9 cellular contexts compared by ENCODE assay signal in the genomic region with DNA sequence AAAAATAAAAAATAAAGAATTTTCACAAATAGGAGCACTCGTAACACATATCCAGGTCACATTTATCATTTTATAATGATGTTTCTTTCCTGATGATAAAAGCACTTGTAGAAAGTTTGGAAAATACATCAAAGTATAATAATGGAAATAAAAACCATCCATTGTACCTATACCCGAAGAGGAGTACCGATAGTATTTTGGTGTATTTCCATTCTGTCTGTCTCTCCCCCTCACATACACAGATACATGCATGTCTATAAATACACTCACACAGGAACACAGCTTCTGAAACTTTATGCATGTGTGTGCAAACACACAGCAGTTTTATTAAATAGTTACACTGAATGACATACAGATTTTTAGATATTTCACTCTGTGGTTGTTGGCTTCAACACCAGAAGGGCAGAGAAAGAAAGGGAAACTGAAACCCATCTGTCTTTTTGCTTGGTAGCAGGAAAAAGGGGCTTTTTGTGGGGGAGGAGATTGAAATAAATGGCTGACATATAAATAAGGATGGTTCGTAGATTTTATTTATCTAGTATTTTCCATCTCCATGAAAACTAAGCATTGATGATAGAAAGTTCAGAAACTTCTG.
DNase-seq lines count a peak whose midpoint lies in the region; TF ChIP-seq lines count a peak whose summit lies in the region.
"Had no signal": no experiment of that assay in that cellular context is flagged by ENCODE, and none has a peak within 500 bp of the region (broad histone marks: within the 10 kb centered on the region; RNA-seq: fewer than 3 reads in every experiment).

No MANE protein-coding gene starts in this region.

- H3K9me2 ChIP-seq in MM.1S (replicated peaks; ENCODE audit: insufficient read depth, low read length), result no peaks in the 10 kb centered on the region

- peaks cover 9 to 33% of the 10 kb centered on the region in 2 donors for H3K36me3 Mint-ChIP-seq in CD14-positive monocyte

- peak overlapping the region; percentile 89 for H3K27ac ChIP-seq in MM.1S (ENCODE audit: low read length)

- H4K20me1 ChIP-seq in MM.1S (ENCODE audit: insufficient read depth, low read length), result no peaks in the 10 kb centered on the region

- peaks cover 25% of the 10 kb centered on the region for H3K4me1 ChIP-seq in MM.1S (ENCODE audit: low read length)
- H3K4me1 ChIP-seq in HAP-1, result peaks cover 5% of the 10 kb centered on the region

- DNase-seq in CD14-positive monocyte (ENCODE audit: low spot score) (no peak), GM20000 (ENCODE audit: low spot score) (peak; percentile 35), MM.1S (peak; percentile 93), fibroblast of peridontal ligament (ENCODE audit: extremely low read depth) (peak; percentile 48), HAP-1 (ENCODE audit: low spot score in 2 of 2) (no peak), SW 1271 (lab: John Stamatoyannopoulos, UW) (no peak), NCI-H1048 (lab: John Stamatoyannopoulos, UW) (no peak), NK-92 (lab: John Stamatoyannopoulos, UW; ENCODE audit: unreplicated experiment) (no peak)

- H3K9me3 Mint-ChIP-seq in CD14-positive monocyte, result no peaks in the 10 kb centered on the region

- H3K36me3 ChIP-seq in MM.1S (replicated peaks; ENCODE audit: insufficient read depth, low read length) (no peaks in the 10 kb centered on the region), HAP-1 (replicated peaks) (no peaks in the 10 kb centered on the region)
- H3K36me3 ChIP-seq: cardiac muscle cell had no signal

- H3K9me3 ChIP-seq in MM.1S (replicated peaks; ENCODE audit: insufficient read depth, low read length) (no peaks in the 10 kb centered on the region), HAP-1 (no peaks in the 10 kb centered on the region)

- in situ Hi-C loops in HAP-1 (cut with MboI; ENCODE audit: low sequenced_read_pairs), result no loop called here

- no peak for TF ChIP-seq CTCF in CD14-positive monocyte (IDR thresholded peaks at IDR 0.05)
- no peak for TF ChIP-seq CTCF in GM20000 (IDR thresholded peaks at IDR 0.05; ENCODE audit: extremely low read depth, missing control alignments)
- no peak for TF ChIP-seq CTCF in MM.1S (IDR thresholded peaks at IDR 0.05; ENCODE audit: low read length)

- H3K4me1 Mint-ChIP-seq in CD14-positive monocyte, result peaks cover 34% of the 10 kb centered on the region

- H3K27ac Mint-ChIP-seq in CD14-positive monocyte, result peak overlapping the region; percentile 72 to 92 (median 87)

- H3K27me3 ChIP-seq in MM.1S (replicated peaks; ENCODE audit: insufficient read depth, low read length) (no peaks in the 10 kb centered on the region), HAP-1 (ENCODE audit: low read depth) (no peaks in the 10 kb centered on the region)
- H3K27me3 ChIP-seq: cardiac muscle cell had no signal

- peak overlapping the region; percentile 74 for H2AFZ ChIP-seq in MM.1S (ENCODE audit: low read length)

- H3K4me3 ChIP-seq in MM.1S (ENCODE audit: low read length) (peak overlapping the region; percentile 61), HAP-1 (no peak overlapping the region)
- H3K4me3 ChIP-seq: cardiac muscle cell had no signal

- peak overlapping the region; percentile 67 to 68 for H3K4me3 Mint-ChIP-seq in CD14-positive monocyte

- intact Hi-C loops in CD14-positive monocyte (cut with micrococcal nuclease), result loop anchor here in 1 of 2 donors (5.0 kb wide), 1 partner anchor 115 kb away; the partner anchor contains the start of gene LRCH1

- peaks cover 15% of the 10 kb centered on the region for H3F3A ChIP-seq in MM.1S (ENCODE audit: insufficient read depth, low read length)

- H3K4me2 ChIP-seq in MM.1S (ENCODE audit: low read depth, low read length), result peak overlapping the region; percentile 90

- peaks cover 13% of the 10 kb centered on the region; the same call in 1 of the 2 replicates for H3K79me2 ChIP-seq in MM.1S (ENCODE audit: low read length)

- no peaks in the 10 kb centered on the region for H3K27me3 Mint-ChIP-seq in CD14-positive monocyte (ENCODE audit: low read depth in 3 of 3)

- H3K9ac ChIP-seq in MM.1S (ENCODE audit: low read length), result peak overlapping the region; percentile 44

Comparison
In these comparisons a context has a peak if more than half of its experiments do, and no peak if none do; other contexts are left out.
1. DNase-seq: peak in GM20000 (single experiment), MM.1S (single experiment) and fibroblast of peridontal ligament (single experiment); none in CD14-positive monocyte (single experiment), HAP-1 (0 of 2), SW 1271 (0 of 2), NCI-H1048 (single experiment) and NK-92 (single experiment).